In genomic region chr9:96607971-96608370, GRCh38 we compare ENCODE assay signal across 24 cellular contexts.
"Had no signal": no experiment of that assay in that cellular context is flagged by ENCODE, and none has a peak within 500 bp of the region (broad histone marks: within the 10 kb centered on the region; RNA-seq: fewer than 3 reads in every experiment).

No MANE protein-coding gene starts in this region.

- ATAC-seq: gastrocnemius medialis; heart right ventricle; left cardiac atrium; left lung; mucosa of descending colon; natural killer cell treated with Interleukin-12 subunit alpha and Interleukin-12 subunit beta and Interleukin-15 and Interleukin-18, amount 100 ng/mL, for 72 hours; psoas muscle; right cardiac atrium; stimulated activated effector memory CD8-positive, alpha-beta T cell treated with anti-CD3 and anti-CD28 coated beads, Interleukin-12 subunit alpha, Interleukin-12 subunit beta, amount 100 ng/mL, for 72 hours had no signal

- H3K27me3 ChIP-seq: esophagus squamous epithelium, gastrocnemius medialis, sigmoid colon, stomach, testis, tibial artery had no signal

- DNase-seq: effector CD8-positive, alpha-beta T cell; erythroblast; esophagus squamous epithelium; gastrocnemius medialis; heart right ventricle; hippocampal formation; left cardiac atrium; left lung; mesenchymal stem cell; mucosa of descending colon; naive B cell; psoas muscle; sigmoid colon; stimulated activated CD4-positive, alpha-beta T cell treated with anti-CD3 and anti-CD28 coated beads, Interleukin-2, amount 100 ng/mL, for 24 hours; stimulated activated CD4-positive, alpha-beta T cell treated with anti-CD3 and anti-CD28 coated beads, Interleukin-4, amount 100 ng/mL, for 24 hours; stimulated activated naive CD4-positive, alpha-beta T cell treated with Interleukin-2 at 50 U/mL for 16 hours; stomach; testis; tibial artery had no signal

- H3K27ac ChIP-seq: esophagus squamous epithelium, gastrocnemius medialis, heart right ventricle, left lung, psoas muscle, sigmoid colon, stomach, testis, tibial artery had no signal

- H3K27ac Mint-ChIP-seq: mesothelial cell of epicardium; naive B cell; natural killer cell treated with Interleukin-12 subunit alpha and Interleukin-12 subunit beta and Interleukin-15 and Interleukin-18, amount 100 ng/mL, for 72 hours; stimulated activated effector memory CD8-positive, alpha-beta T cell treated with anti-CD3 and anti-CD28 coated beads, Interleukin-12 subunit alpha, Interleukin-12 subunit beta, amount 100 ng/mL, for 72 hours; type B pancreatic cell had no signal

- H3K36me3 Mint-ChIP-seq: mesothelial cell of epicardium; naive B cell; natural killer cell treated with Interleukin-12 subunit alpha and Interleukin-12 subunit beta and Interleukin-15 and Interleukin-18, amount 100 ng/mL, for 72 hours; stimulated activated effector memory CD8-positive, alpha-beta T cell treated with anti-CD3 and anti-CD28 coated beads, Interleukin-12 subunit alpha, Interleukin-12 subunit beta, amount 100 ng/mL, for 72 hours; type B pancreatic cell had no signal

- H3K4me1 Mint-ChIP-seq: naive B cell; stimulated activated effector memory CD8-positive, alpha-beta T cell treated with anti-CD3 and anti-CD28 coated beads, Interleukin-12 subunit alpha, Interleukin-12 subunit beta, amount 100 ng/mL, for 72 hours had no signal

- H3K4me3 Mint-ChIP-seq: mesothelial cell of epicardium; naive B cell; natural killer cell treated with Interleukin-12 subunit alpha and Interleukin-12 subunit beta and Interleukin-15 and Interleukin-18, amount 100 ng/mL, for 72 hours; stimulated activated effector memory CD8-positive, alpha-beta T cell treated with anti-CD3 and anti-CD28 coated beads, Interleukin-12 subunit alpha, Interleukin-12 subunit beta, amount 100 ng/mL, for 72 hours; type B pancreatic cell had no signal

- H3K9me3 Mint-ChIP-seq: mesothelial cell of epicardium; natural killer cell treated with Interleukin-12 subunit alpha and Interleukin-12 subunit beta and Interleukin-15 and Interleukin-18, amount 100 ng/mL, for 72 hours; stimulated activated effector memory CD8-positive, alpha-beta T cell treated with anti-CD3 and anti-CD28 coated beads, Interleukin-12 subunit alpha, Interleukin-12 subunit beta, amount 100 ng/mL, for 72 hours; type B pancreatic cell had no signal

- H3K36me3 ChIP-seq: esophagus squamous epithelium, gastrocnemius medialis, heart right ventricle, left lung, sigmoid colon, stomach, tibial artery had no signal

- H3K9me3 ChIP-seq: esophagus squamous epithelium, gastrocnemius medialis, heart right ventricle, left lung, mucosa of descending colon, psoas muscle, sigmoid colon, stomach, testis, tibial artery had no signal

- H3K4me3 ChIP-seq: esophagus squamous epithelium, gastrocnemius medialis, heart right ventricle, left lung, mucosa of descending colon, psoas muscle, sigmoid colon, stomach, testis, tibial artery had no signal
